Comparison of ENCODE assay signal across 1 cellular context in genomic region chr7:103344453-103345149, GRCh38.
A peak's percentile ranks its signal among the peaks of the same experiment; 100 is the strongest.
TF ChIP-seq lines count a peak whose summit lies in the region.

A gene with protein sequence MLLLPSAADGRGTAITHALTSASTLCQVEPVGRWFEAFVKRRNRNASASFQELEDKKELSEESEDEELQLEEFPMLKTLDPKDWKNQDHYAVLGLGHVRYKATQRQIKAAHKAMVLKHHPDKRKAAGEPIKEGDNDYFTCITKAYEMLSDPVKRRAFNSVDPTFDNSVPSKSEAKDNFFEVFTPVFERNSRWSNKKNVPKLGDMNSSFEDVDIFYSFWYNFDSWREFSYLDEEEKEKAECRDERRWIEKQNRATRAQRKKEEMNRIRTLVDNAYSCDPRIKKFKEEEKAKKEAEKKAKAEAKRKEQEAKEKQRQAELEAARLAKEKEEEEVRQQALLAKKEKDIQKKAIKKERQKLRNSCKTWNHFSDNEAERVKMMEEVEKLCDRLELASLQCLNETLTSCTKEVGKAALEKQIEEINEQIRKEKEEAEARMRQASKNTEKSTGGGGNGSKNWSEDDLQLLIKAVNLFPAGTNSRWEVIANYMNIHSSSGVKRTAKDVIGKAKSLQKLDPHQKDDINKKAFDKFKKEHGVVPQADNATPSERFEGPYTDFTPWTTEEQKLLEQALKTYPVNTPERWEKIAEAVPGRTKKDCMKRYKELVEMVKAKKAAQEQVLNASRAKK (minus strand): TSS chr7:103344767. CDS start chr7:103344622, 145 bp downstream.

TF ChIP-seq in HepG2, 621 proteins besides CTCF, POLR2A, EP300 and RAD21 (continued from another document and continues in another):
- TF ChIP-seq ZNF891 (CRISPR knock-in tag; IDR thresholded peaks at IDR 0.05) (peak; percentile 81; the same call in 1 of the 2 replicates), ZNF629 (CRISPR knock-in tag; conservative IDR thresholded peaks at IDR 0.05) (peak; percentile 15; the same call in 1 of the 2 replicates), ZNF282 (IDR thresholded peaks at IDR 0.05; ENCODE audit: partially characterized antibody) (no peak), ARHGAP35 (CRISPR knock-in tag; IDR thresholded peaks at IDR 0.05; ENCODE audit: borderline replicate concordance) (peak; percentile 55), ZBED4 (CRISPR knock-in tag; IDR thresholded peaks at IDR 0.05; ENCODE audit: borderline replicate concordance) (0 out of 2 replicates have a peak, but pooled peaks have one; percentile 22), PRPF4 (IDR thresholded peaks at IDR 0.05; ENCODE audit: low read depth, low read length, poor library complexity, severe bottlenecking) (no peak), ZNF280D (CRISPR knock-in tag; IDR thresholded peaks at IDR 0.05) (peak; percentile 79), RFXANK (CRISPR knock-in tag; IDR thresholded peaks at IDR 0.05) (no peak; the same call in 1 of the 2 replicates), KLF13 (CRISPR knock-in tag; IDR thresholded peaks at IDR 0.05) (no peak), ZNF737 (CRISPR knock-in tag; IDR thresholded peaks at IDR 0.05; ENCODE audit: borderline replicate concordance) (0 out of 2 replicates have a peak, but pooled peaks have one; percentile 29), UBTF (CRISPR knock-in tag; IDR thresholded peaks at IDR 0.05) (peak; percentile 77), NAIF1 (CRISPR knock-in tag; IDR thresholded peaks at IDR 0.05; ENCODE audit: borderline replicate concordance) (0 out of 2 replicates have a peak, but pooled peaks have one; percentile 41), GABPB1 (CRISPR knock-in tag; IDR thresholded peaks at IDR 0.05) (peak; percentile 97), ZNF790 (CRISPR knock-in tag; IDR thresholded peaks at IDR 0.05; ENCODE audit: borderline replicate concordance) (peak; percentile 94; the same call in 1 of the 2 replicates), DDIT3 (CRISPR knock-in tag; IDR thresholded peaks at IDR 0.05) (no peak), DNMT1 (CRISPR knock-in tag; IDR thresholded peaks at IDR 0.05) (peak; percentile 41; the same call in 1 of the 2 replicates), FOXP1 (IDR thresholded peaks at IDR 0.05) (no peak), FOXP1 (CRISPR knock-in tag; IDR thresholded peaks at IDR 0.05) (peak; percentile 43; the same call in 1 of the 2 replicates), DRAP1 (CRISPR knock-in tag; IDR thresholded peaks at IDR 0.05) (peak; percentile 79), SMYD3 (CRISPR knock-in tag; IDR thresholded peaks at IDR 0.05) (no peak), ZNF768 (CRISPR knock-in tag; IDR thresholded peaks at IDR 0.05) (peak; percentile 45; the same call in 1 of the 2 replicates), NONO (IDR thresholded peaks at IDR 0.05) (no peak), NONO (CRISPR knock-in tag; conservative IDR thresholded peaks at IDR 0.05) (peak; percentile 58), RBM39 (IDR thresholded peaks at IDR 0.05; ENCODE audit: low read depth, low read length, poor library complexity, severe bottlenecking) (peak; percentile 92), AGO1 (IDR thresholded peaks at IDR 0.05; ENCODE audit: low read depth, low read length, poor library complexity, severe bottlenecking) (peak; percentile 65), ZNF788 (CRISPR knock-in tag; IDR thresholded peaks at IDR 0.05; ENCODE audit: borderline replicate concordance) (peak; percentile 71; the same call in 1 of the 2 replicates), ZFP1 (CRISPR knock-in tag; IDR thresholded peaks at IDR 0.05) (no peak)
- TF ChIP-seq, protein P1, sequence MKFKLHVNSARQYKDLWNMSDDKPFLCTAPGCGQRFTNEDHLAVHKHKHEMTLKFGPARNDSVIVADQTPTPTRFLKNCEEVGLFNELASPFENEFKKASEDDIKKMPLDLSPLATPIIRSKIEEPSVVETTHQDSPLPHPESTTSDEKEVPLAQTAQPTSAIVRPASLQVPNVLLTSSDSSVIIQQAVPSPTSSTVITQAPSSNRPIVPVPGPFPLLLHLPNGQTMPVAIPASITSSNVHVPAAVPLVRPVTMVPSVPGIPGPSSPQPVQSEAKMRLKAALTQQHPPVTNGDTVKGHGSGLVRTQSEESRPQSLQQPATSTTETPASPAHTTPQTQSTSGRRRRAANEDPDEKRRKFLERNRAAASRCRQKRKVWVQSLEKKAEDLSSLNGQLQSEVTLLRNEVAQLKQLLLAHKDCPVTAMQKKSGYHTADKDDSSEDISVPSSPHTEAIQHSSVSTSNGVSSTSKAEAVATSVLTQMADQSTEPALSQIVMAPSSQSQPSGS (CRISPR knock-in tag; IDR thresholded peaks at IDR 0.05) = peak; percentile 77; the same call in 1 of the 2 replicates
- TF ChIP-seq, protein P2, sequence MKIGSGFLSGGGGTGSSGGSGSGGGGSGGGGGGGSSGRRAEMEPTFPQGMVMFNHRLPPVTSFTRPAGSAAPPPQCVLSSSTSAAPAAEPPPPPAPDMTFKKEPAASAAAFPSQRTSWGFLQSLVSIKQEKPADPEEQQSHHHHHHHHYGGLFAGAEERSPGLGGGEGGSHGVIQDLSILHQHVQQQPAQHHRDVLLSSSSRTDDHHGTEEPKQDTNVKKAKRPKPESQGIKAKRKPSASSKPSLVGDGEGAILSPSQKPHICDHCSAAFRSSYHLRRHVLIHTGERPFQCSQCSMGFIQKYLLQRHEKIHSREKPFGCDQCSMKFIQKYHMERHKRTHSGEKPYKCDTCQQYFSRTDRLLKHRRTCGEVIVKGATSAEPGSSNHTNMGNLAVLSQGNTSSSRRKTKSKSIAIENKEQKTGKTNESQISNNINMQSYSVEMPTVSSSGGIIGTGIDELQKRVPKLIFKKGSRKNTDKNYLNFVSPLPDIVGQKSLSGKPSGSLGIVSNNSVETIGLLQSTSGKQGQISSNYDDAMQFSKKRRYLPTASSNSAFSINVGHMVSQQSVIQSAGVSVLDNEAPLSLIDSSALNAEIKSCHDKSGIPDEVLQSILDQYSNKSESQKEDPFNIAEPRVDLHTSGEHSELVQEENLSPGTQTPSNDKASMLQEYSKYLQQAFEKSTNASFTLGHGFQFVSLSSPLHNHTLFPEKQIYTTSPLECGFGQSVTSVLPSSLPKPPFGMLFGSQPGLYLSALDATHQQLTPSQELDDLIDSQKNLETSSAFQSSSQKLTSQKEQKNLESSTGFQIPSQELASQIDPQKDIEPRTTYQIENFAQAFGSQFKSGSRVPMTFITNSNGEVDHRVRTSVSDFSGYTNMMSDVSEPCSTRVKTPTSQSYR (CRISPR knock-in tag; IDR thresholded peaks at IDR 0.05; ENCODE audit: borderline replicate concordance) = 0 out of 2 replicates have a peak, but pooled peaks have one; percentile 48
- TF ChIP-seq, protein P3, sequence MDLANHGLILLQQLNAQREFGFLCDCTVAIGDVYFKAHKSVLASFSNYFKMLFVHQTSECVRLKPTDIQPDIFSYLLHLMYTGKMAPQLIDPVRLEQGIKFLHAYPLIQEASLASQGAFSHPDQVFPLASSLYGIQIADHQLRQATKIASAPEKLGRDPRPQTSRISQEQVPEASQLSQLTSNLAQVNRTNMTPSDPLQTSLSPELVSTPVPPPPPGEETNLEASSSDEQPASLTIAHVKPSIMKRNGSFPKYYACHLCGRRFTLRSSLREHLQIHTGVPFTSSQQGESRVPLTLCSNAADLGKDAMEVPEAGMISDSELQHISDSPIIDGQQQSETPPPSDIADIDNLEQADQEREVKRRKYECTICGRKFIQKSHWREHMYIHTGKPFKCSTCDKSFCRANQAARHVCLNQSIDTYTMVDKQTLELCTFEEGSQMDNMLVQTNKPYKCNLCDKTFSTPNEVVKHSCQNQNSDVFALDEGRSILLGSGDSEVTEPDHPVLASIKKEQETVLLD (CRISPR knock-in tag; IDR thresholded peaks at IDR 0.05; ENCODE audit: low read depth) = 0 out of 2 replicates have a peak, but pooled peaks have one; percentile 31
- TF ChIP-seq, protein P4, sequence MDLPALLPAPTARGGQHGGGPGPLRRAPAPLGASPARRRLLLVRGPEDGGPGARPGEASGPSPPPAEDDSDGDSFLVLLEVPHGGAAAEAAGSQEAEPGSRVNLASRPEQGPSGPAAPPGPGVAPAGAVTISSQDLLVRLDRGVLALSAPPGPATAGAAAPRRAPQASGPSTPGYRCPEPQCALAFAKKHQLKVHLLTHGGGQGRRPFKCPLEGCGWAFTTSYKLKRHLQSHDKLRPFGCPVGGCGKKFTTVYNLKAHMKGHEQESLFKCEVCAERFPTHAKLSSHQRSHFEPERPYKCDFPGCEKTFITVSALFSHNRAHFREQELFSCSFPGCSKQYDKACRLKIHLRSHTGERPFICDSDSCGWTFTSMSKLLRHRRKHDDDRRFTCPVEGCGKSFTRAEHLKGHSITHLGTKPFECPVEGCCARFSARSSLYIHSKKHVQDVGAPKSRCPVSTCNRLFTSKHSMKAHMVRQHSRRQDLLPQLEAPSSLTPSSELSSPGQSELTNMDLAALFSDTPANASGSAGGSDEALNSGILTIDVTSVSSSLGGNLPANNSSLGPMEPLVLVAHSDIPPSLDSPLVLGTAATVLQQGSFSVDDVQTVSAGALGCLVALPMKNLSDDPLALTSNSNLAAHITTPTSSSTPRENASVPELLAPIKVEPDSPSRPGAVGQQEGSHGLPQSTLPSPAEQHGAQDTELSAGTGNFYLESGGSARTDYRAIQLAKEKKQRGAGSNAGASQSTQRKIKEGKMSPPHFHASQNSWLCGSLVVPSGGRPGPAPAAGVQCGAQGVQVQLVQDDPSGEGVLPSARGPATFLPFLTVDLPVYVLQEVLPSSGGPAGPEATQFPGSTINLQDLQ (CRISPR knock-in tag; IDR thresholded peaks at IDR 0.05) = peak; percentile 87; the same call in 1 of the 2 replicates
